Comparison of ENCODE assay signal across 8 cellular contexts in genomic region chr1:23531695-23532094, GRCh38. TPM values are rescaled to one million over a fixed set of nuclear protein-coding genes. Genes with fewer than 3 reads are reported as not detected.
DNase-seq lines count a peak whose midpoint lies in the region; FAIRE-seq and TF ChIP-seq lines count a peak whose summit lies in the region.

No MANE protein-coding gene starts in this region.

- POLR2A ChIA-PET in OCI-LY7 (lab: Charles Lee) (interaction anchor here (0.6 to 5.7 kb wide), 9 partner anchors 17 to 1266 kb away, joined by 3 to 35 read pairs (median 6); no protein-coding TSS in a partner anchor), endothelial cell of umbilical vein (lab: Charles Lee) (no interaction called here)

- BruUV-seq in OCI-LY7 (replicated peaks; lab: Mats Ljungman, UMichigan) (TSS peak; percentile 79), endothelial cell of umbilical vein (replicated peaks; lab: Mats Ljungman, UMichigan) (no TSS peak)

- peaks cover 60% of the 10 kb centered on the region for H3K4me1 ChIP-seq in OCI-LY7 (ENCODE audit: insufficient read depth, low read length, poor library complexity, severe bottlenecking)
- peaks cover 35% of the 10 kb centered on the region for H3K4me1 ChIP-seq in endothelial cell of umbilical vein (ENCODE audit: control insufficient read depth, extremely low read depth, insufficient read depth, low read length)
- peaks cover 0 to 23% (median 19%) of the 10 kb centered on the region in 4 donors for H3K4me1 ChIP-seq in sigmoid colon

- H4K20me1 ChIP-seq in OCI-LY7 (ENCODE audit: insufficient read depth, low read length) (no peaks in the 10 kb centered on the region), endothelial cell of umbilical vein (replicated peaks; ENCODE audit: control insufficient read depth, extremely low read depth, insufficient read depth, low read length) (no peaks in the 10 kb centered on the region)

- H3K9me3 ChIP-seq in OCI-LY7 (ENCODE audit: low read length) (no peaks in the 10 kb centered on the region), endothelial cell of umbilical vein (replicated peaks; ENCODE audit: control insufficient read depth, insufficient read depth, low read length) (no peaks in the 10 kb centered on the region), sigmoid colon (no peaks in the 10 kb centered on the region)

- no peaks in the 10 kb centered on the region for H3K9me1 ChIP-seq in endothelial cell of umbilical vein (replicated peaks; ENCODE audit: control insufficient read depth, extremely low read depth, insufficient read depth, low read length)

- H3K79me2 ChIP-seq in OCI-LY7 (ENCODE audit: insufficient read depth, low read depth, low read length): peaks cover 56% of the 10 kb centered on the region
- H3K79me2 ChIP-seq in endothelial cell of umbilical vein (ENCODE audit: control insufficient read depth, insufficient read depth, low read length): peaks cover 12% of the 10 kb centered on the region

- H3K4me2 ChIP-seq in OCI-LY7 (ENCODE audit: low read length) (peak overlapping the region; percentile 88), endothelial cell of umbilical vein (ENCODE audit: insufficient read depth, low read length) (peak overlapping the region; percentile 72)

- TF ChIP-seq EP300 in sigmoid colon (IDR thresholded peaks at IDR 0.05): no peak

- H3K27me3 ChIP-seq in endothelial cell of umbilical vein (ENCODE audit: control insufficient read depth in 2 of 2, insufficient read depth in 2 of 2, low read length in 2 of 2): no peaks in the 10 kb centered on the region
- H3K27me3 ChIP-seq in sigmoid colon: peaks cover 7 to 31% (median 17%) of the 10 kb centered on the region in 3 donors

- TF ChIP-seq CTCF in GM12865 (IDR thresholded peaks at IDR 0.05; ENCODE audit: insufficient read depth, low read depth, low read length, missing control alignments): no peak
- no peak for TF ChIP-seq CTCF in OCI-LY7 (conservative IDR thresholded peaks at IDR 0.05; ENCODE audit: low read length)
- no peak for TF ChIP-seq CTCF in endothelial cell of umbilical vein (IDR thresholded peaks at IDR 0.05; ENCODE audit: extremely low read depth in 1 of 2, insufficient read depth in 1 of 2, low read depth in 1 of 2, low read length in 2 of 2)
- TF ChIP-seq CTCF in sigmoid colon (IDR thresholded peaks at IDR 0.05): no peak

- no peak for FAIRE-seq in endothelial cell of umbilical vein (lab: Jason Lieb, UNC)

- H3K36me3 ChIP-seq in OCI-LY7 (ENCODE audit: insufficient read depth, low read length) (peaks cover 43% of the 10 kb centered on the region), endothelial cell of umbilical vein (ENCODE audit: control insufficient read depth in 2 of 2, extremely low read depth in 1 of 2, insufficient read depth in 2 of 2, low read length in 2 of 2) (no peaks in the 10 kb centered on the region), sigmoid colon (no peaks in the 10 kb centered on the region)

- peak overlapping the region; percentile 41 for H3K9ac ChIP-seq in endothelial cell of umbilical vein (replicated peaks; ENCODE audit: extremely low read depth, insufficient read depth, low read length)

- H2AFZ ChIP-seq in OCI-LY7 (ENCODE audit: low read length): no peak overlapping the region
- peak overlapping the region; percentile 94 for H2AFZ ChIP-seq in endothelial cell of umbilical vein (ENCODE audit: low read depth, low read length)

- H3K9me2 ChIP-seq in OCI-LY7 (ENCODE audit: insufficient read depth, low read length): no peaks in the 10 kb centered on the region

- dilution Hi-C loops in endothelial cell of umbilical vein (cut with MboI; ENCODE audit: extremely low pct_ligation_motif_present, low sequenced_read_pairs): no loop called here

- H3K27ac ChIP-seq in OCI-LY7 (ENCODE audit: low read depth, low read length, poor library complexity, severe bottlenecking) (peak overlapping the region; percentile 98), endothelial cell of umbilical vein (ENCODE audit: insufficient read depth, low read depth, low read length) (no peak overlapping the region), sigmoid colon (peak overlapping the region; percentile 61 to 65 (median 62))

- CTCF ChIA-PET in OCI-LY7 (lab: Charles Lee; ENCODE audit: unreplicated experiment): interaction anchor here (0.6 kb wide), 1 partner anchor 20 kb away, joined by 8 read pairs; no protein-coding TSS in a partner anchor
- CTCF ChIA-PET in endothelial cell of umbilical vein (lab: Charles Lee): interaction anchor here (0.6 to 16.6 kb wide), 6 partner anchors 9 to 106 kb away, joined by 3 to 192 read pairs (median 6); partner anchors contain the start of gene ASAP3

- 62 to 63% methylated on average over 3 of the region's 3 CpGs for WGBS in sigmoid colon, 2 donors

- intact Hi-C loops in OCI-LY7 (cut with micrococcal nuclease; ENCODE audit: unreplicated experiment) (no loop called here), endothelial cell of umbilical vein (cut with micrococcal nuclease) (loop anchor here (5.0 to 10.0 kb wide), 2 partner anchors 49 to 187 kb away; partner anchors contain the start of genes ASAP3 and HNRNPR), sigmoid colon (cut with DNase I) (loop anchor here (5.0 kb wide), 1 partner anchor 49 kb away; the partner anchor contains the start of gene ASAP3)

- DNase-seq in GM12865 (ENCODE audit: low read depth): no peak
- DNase-seq in OCI-LY7 (ENCODE audit: low spot score): no peak
- no peak for DNase-seq in endothelial cell of umbilical vein (ENCODE audit: low read depth, low spot score)
- no peak for DNase-seq in sigmoid colon
- DNase-seq in HCEC 1CT: no peak
- no peak for DNase-seq in NCI-H1048 (lab: John Stamatoyannopoulos, UW)
- no peak for DNase-seq in GDM1 (lab: John Stamatoyannopoulos, UW)
- no peak for DNase-seq in activated CD4-positive, CD25-positive, alpha-beta regulatory T cell treated with anti-CD3 and anti-CD28 coated beads, Interleukin-2, amount 50 U/mL, for 72 hours

- TF ChIP-seq POLR2A in endothelial cell of umbilical vein (IDR thresholded peaks at IDR 0.05; ENCODE audit: low read depth, low read length) (no peak), sigmoid colon (IDR thresholded peaks at IDR 0.05) (no peak)

- H3K4me3 ChIP-seq in GM12865 (ENCODE audit: low read depth, low read length): peak overlapping the region; percentile 50
- H3K4me3 ChIP-seq in OCI-LY7 (ENCODE audit: low read depth, low read length, poor library complexity, severe bottlenecking): peak overlapping the region; percentile 84
- H3K4me3 ChIP-seq in endothelial cell of umbilical vein (replicated peaks in 1 of 3; ENCODE audit: insufficient read depth in 1 of 3, low read depth in 1 of 3, low read length in 3 of 3): peak overlapping the region in 1 of 3 experiments; percentile 37
- peak overlapping the region in 3 of 4 donors; percentile 46 to 58 (median 58) for H3K4me3 ChIP-seq in sigmoid colon

TF ChIP-seq in endothelial cell of umbilical vein, 7 proteins besides CTCF, POLR2A, EP300 and RAD21 (continues in another document):
- TF ChIP-seq MAX (IDR thresholded peaks at IDR 0.05; ENCODE audit: insufficient read depth, insufficient read length) (no peak), FOS (IDR thresholded peaks at IDR 0.05; ENCODE audit: borderline replicate concordance, insufficient read depth, low read length) (no peak), EZH2 (IDR thresholded peaks at IDR 0.05; ENCODE audit: borderline replicate concordance, low read depth, low read length, severe bottlenecking) (no peak), POLR2AphosphoS5 (IDR thresholded peaks at IDR 0.05; ENCODE audit: insufficient read depth, low read depth, low read length) (no peak)

RNA-seq across cellular contexts. Expression of gene E2F2, which starts 0.7 kb away (rescaled TPM):
- total RNA-seq in OCI-LY7 (2014; rRNA removed; shearing (Covaris generic)): 176 and 203 TPM in 2 replicates
- total RNA-seq in OCI-LY7 (2022): 212 and 224 TPM in 2 replicates
- 5.0 and 5.6 TPM in 2 replicates for total RNA-seq in endothelial cell of umbilical vein
- polyA plus RNA-seq in endothelial cell of umbilical vein: 0.83 and 1.1 TPM in 2 replicates
- polyA plus RNA-seq in endothelial cell of umbilical vein (2011; cell fraction: cytosol; rRNA removed): 0.95 and 1.2 TPM in 2 replicates
- 1.9 and 2.0 TPM in 2 replicates for polyA plus RNA-seq in endothelial cell of umbilical vein (2011; cell fraction: nucleus; rRNA removed)
- 1.1 and 1.6 TPM in 2 replicates for polyA plus RNA-seq in endothelial cell of umbilical vein (2012)
- polyA minus RNA-seq in endothelial cell of umbilical vein: 1.5 and 1.9 TPM in 2 replicates
- polyA minus RNA-seq in endothelial cell of umbilical vein (2011; cell fraction: cytosol; rRNA and poly(A)+ RNA removed): 11.7 TPM
- polyA minus RNA-seq in endothelial cell of umbilical vein (2011; cell fraction: nucleus; rRNA and poly(A)+ RNA removed): 1.6 and 2.9 TPM in 2 replicates
- total RNA-seq in sigmoid colon: under 1 TPM in 2 of 4 donors, not detected in 2; 0.14 to 0.28 TPM
- polyA plus RNA-seq in sigmoid colon: 10 to 100 TPM in 1 of 3 donors, 1 to 10 TPM in 2; 2.4 to 10.6 (median 6.0) TPM

RNA-seq across cellular contexts. Expression of gene ID3, which starts 27.6 kb away (rescaled TPM):
- 1,286 and 1,658 TPM in 2 replicates for total RNA-seq in OCI-LY7 (2014; rRNA removed; shearing (Covaris generic))
- total RNA-seq in OCI-LY7 (2022) (621 and 629 TPM in 2 replicates), endothelial cell of umbilical vein (277 and 310 TPM in 2 replicates), sigmoid colon (100 to 1,000 TPM in 2 of 4 donors, 10 to 100 TPM in 2; 72.1 to 144 (median 92.6) TPM)
- polyA plus RNA-seq in endothelial cell of umbilical vein (783 and 971 TPM in 2 replicates), sigmoid colon (100 to 1,000 TPM; 114 to 232 (median 220) TPM)
- 696 and 743 TPM in 2 replicates for polyA plus RNA-seq in endothelial cell of umbilical vein (2011; cell fraction: cytosol; rRNA removed)
- polyA plus RNA-seq in endothelial cell of umbilical vein (2011; cell fraction: nucleus; rRNA removed): 934 and 1,004 TPM in 2 replicates
- polyA plus RNA-seq in endothelial cell of umbilical vein (2012): 264 and 295 TPM in 2 replicates
- 160 and 202 TPM in 2 replicates for polyA minus RNA-seq in endothelial cell of umbilical vein
- 421 TPM for polyA minus RNA-seq in endothelial cell of umbilical vein (2011; cell fraction: cytosol; rRNA and poly(A)+ RNA removed)
- polyA minus RNA-seq in endothelial cell of umbilical vein (2011; cell fraction: nucleus; rRNA and poly(A)+ RNA removed): 377 and 561 TPM in 2 replicates

RNA-seq across cellular contexts. Expression of gene ASAP3, which starts 47.7 kb away (rescaled TPM):
- 5.4 and 5.9 TPM in 2 replicates for total RNA-seq in OCI-LY7 (2014; rRNA removed; shearing (Covaris generic))
- total RNA-seq in OCI-LY7 (2022): 14.9 and 18.0 TPM in 2 replicates
- total RNA-seq in endothelial cell of umbilical vein: 14.2 and 15.5 TPM in 2 replicates
- polyA plus RNA-seq in endothelial cell of umbilical vein: 12.5 and 14.8 TPM in 2 replicates
- 7.9 and 11.3 TPM in 2 replicates for polyA plus RNA-seq in endothelial cell of umbilical vein (2011; cell fraction: cytosol; rRNA removed)
- polyA plus RNA-seq in endothelial cell of umbilical vein (2011; cell fraction: nucleus; rRNA removed): 49.9 and 62.4 TPM in 2 replicates
- 12.8 and 22.2 TPM in 2 replicates for polyA plus RNA-seq in endothelial cell of umbilical vein (2012)
- polyA minus RNA-seq in endothelial cell of umbilical vein: 18.5 and 18.7 TPM in 2 replicates
- 2.3 TPM for polyA minus RNA-seq in endothelial cell of umbilical vein (2011; cell fraction: cytosol; rRNA and poly(A)+ RNA removed)
- 9.7 and 11.7 TPM in 2 replicates for polyA minus RNA-seq in endothelial cell of umbilical vein (2011; cell fraction: nucleus; rRNA and poly(A)+ RNA removed)
- total RNA-seq in sigmoid colon: 10 to 100 TPM; 22.5 to 51.0 (median 27.8) TPM
- polyA plus RNA-seq in sigmoid colon: 10 to 100 TPM; 20.6 to 22.2 (median 21.0) TPM

Comparison
In these comparisons a context has a peak if more than half of its experiments do, and no peak if none do; other contexts are left out.
1. RNA of gene E2F2, which starts 0.7 kb away (total RNA-seq): 176 to 224 TPM in OCI-LY7; 5.0 to 5.6 TPM in endothelial cell of umbilical vein and 0.14 to 0.28 TPM in sigmoid colon; every median in the first group is over 10 times any median in the second.